In the genomic region with DNA sequence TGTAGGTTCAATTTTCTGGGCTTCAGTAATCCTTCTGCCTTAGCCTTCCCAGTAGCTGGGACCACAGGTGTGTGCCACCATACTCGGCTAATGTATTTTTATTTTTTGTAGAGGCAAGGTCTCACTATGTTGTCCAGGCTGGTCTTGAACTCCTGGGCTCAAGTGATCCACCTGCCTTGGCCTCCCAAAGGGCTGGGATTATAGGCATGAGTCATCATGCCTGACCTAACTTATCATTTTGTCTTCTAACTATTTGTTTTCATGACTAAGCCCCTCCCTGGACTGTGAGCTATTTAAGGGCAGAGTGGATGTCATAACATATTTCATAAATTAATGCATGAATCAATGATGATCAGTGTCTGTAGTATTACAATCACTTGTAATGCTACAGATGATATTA, we compare ENCODE assay signal across 17 cellular contexts. TPM values are rescaled to one million over a fixed set of nuclear protein-coding genes. Genes with fewer than 3 reads are reported as not detected.
A peak's percentile ranks its signal among the peaks of the same experiment; 100 is the strongest.
DNase-seq lines count a peak whose midpoint lies in the region; ATAC-seq, FAIRE-seq and TF ChIP-seq lines count a peak whose summit lies in the region.
"Had no signal": no experiment of that assay in that cellular context is flagged by ENCODE, and none has a peak within 500 bp of the region (broad histone marks: within the 10 kb centered on the region; RNA-seq: fewer than 3 reads in every experiment).

No MANE protein-coding gene starts in this region.

- H3K27me3 ChIP-seq in endothelial cell of umbilical vein (ENCODE audit: control insufficient read depth in 2 of 2, insufficient read depth in 2 of 2, low read length in 2 of 2), result peaks cover 0 to 2% of the 10 kb centered on the region in 2 experiments
- no peaks in the 10 kb centered on the region for H3K27me3 ChIP-seq in upper lobe of left lung
- H3K27me3 ChIP-seq: SJCRH30 had no signal

- dilution Hi-C loops in endothelial cell of umbilical vein (cut with MboI; ENCODE audit: extremely low pct_ligation_motif_present, low sequenced_read_pairs), result no loop called here

- no peak overlapping the region for H2AFZ ChIP-seq in endothelial cell of umbilical vein (ENCODE audit: low read depth, low read length)

- H3K4me1 ChIP-seq in endothelial cell of umbilical vein (ENCODE audit: control insufficient read depth, extremely low read depth, insufficient read depth, low read length) (no peaks in the 10 kb centered on the region), upper lobe of left lung (peaks cover 0 to 6% (median 2%) of the 10 kb centered on the region in 4 donors)
- H3K4me1 ChIP-seq: SJCRH30 had no signal

- H3K4me2 ChIP-seq in endothelial cell of umbilical vein (ENCODE audit: insufficient read depth, low read length), result no peak overlapping the region

- no peak for FAIRE-seq in endothelial cell of umbilical vein (lab: Jason Lieb, UNC)
- FAIRE-seq: frontal cortex, islet of Langerhans had no signal

- H3K9me3 ChIP-seq in endothelial cell of umbilical vein (replicated peaks; ENCODE audit: control insufficient read depth, insufficient read depth, low read length), result no peaks in the 10 kb centered on the region
- H3K9me3 ChIP-seq in upper lobe of left lung, result no peaks in the 10 kb centered on the region
- H3K9me3 ChIP-seq: SJCRH30 had no signal

- BruUV-seq in endothelial cell of umbilical vein (replicated peaks; lab: Mats Ljungman, UMichigan), result no TSS peak

- no peaks in the 10 kb centered on the region for H3K79me2 ChIP-seq in endothelial cell of umbilical vein (ENCODE audit: control insufficient read depth, insufficient read depth, low read length)

- no peaks in the 10 kb centered on the region for H4K20me1 ChIP-seq in endothelial cell of umbilical vein (replicated peaks; ENCODE audit: control insufficient read depth, extremely low read depth, insufficient read depth, low read length)

- POLR2A ChIA-PET in endothelial cell of umbilical vein (lab: Charles Lee), result no interaction called here

- CTCF ChIA-PET in endothelial cell of umbilical vein (lab: Charles Lee), result interaction anchor here (0.7 to 0.9 kb wide), 2 partner anchors 153 to 158 kb away, joined by 3 read pairs; no protein-coding TSS in a partner anchor

- 100% methylated on average over 1 of the region's 1 CpG for WGBS in upper lobe of left lung, 2 donors

- no peak for TF ChIP-seq CTCF in endothelial cell of umbilical vein (IDR thresholded peaks at IDR 0.05; ENCODE audit: extremely low read depth in 1 of 2, insufficient read depth in 1 of 2, low read depth in 1 of 2, low read length in 2 of 2)
- no peak for TF ChIP-seq CTCF in omental fat pad (IDR thresholded peaks at IDR 0.05)
- no peak for TF ChIP-seq CTCF in upper lobe of left lung (IDR thresholded peaks at IDR 0.05)

- no peak overlapping the region for H3K27ac ChIP-seq in endothelial cell of umbilical vein (ENCODE audit: insufficient read depth, low read depth, low read length)
- no peak overlapping the region for H3K27ac ChIP-seq in upper lobe of left lung
- H3K27ac ChIP-seq: SJCRH30 had no signal

- peak; percentile 71 for ATAC-seq in omental fat pad (ENCODE audit: low FRiP score)
- ATAC-seq in upper lobe of left lung (ENCODE audit: low FRiP score in 2 of 2), result no peak
- ATAC-seq in GM18907 (IDR thresholded peaks at IDR 0.05; ENCODE audit: unreplicated experiment), result no peak

- H3K9me1 ChIP-seq in endothelial cell of umbilical vein (replicated peaks; ENCODE audit: control insufficient read depth, extremely low read depth, insufficient read depth, low read length), result no peaks in the 10 kb centered on the region

- H3K9ac ChIP-seq in endothelial cell of umbilical vein (replicated peaks; ENCODE audit: extremely low read depth, insufficient read depth, low read length), result no peak overlapping the region

- TF ChIP-seq POLR2A in endothelial cell of umbilical vein (IDR thresholded peaks at IDR 0.05; ENCODE audit: low read depth, low read length) (no peak), upper lobe of left lung (IDR thresholded peaks at IDR 0.05) (no peak)

- no peak for TF ChIP-seq EP300 in upper lobe of left lung (IDR thresholded peaks at IDR 0.05)

- H3K4me3 ChIP-seq in endothelial cell of umbilical vein (replicated peaks in 1 of 3; ENCODE audit: insufficient read depth in 1 of 3, low read depth in 1 of 3, low read length in 3 of 3), result no peak overlapping the region
- H3K4me3 ChIP-seq in upper lobe of left lung, result no peak overlapping the region
- H3K4me3 ChIP-seq: SJCRH30 had no signal

- peak; percentile 25 for DNase-seq in GM03348 (ENCODE audit: low spot score)
- DNase-seq in NCI-H69 (lab: John Stamatoyannopoulos, UW), result peak; percentile 35
- DNase-seq in endothelial cell of umbilical vein (ENCODE audit: low read depth, low spot score), result no peak
- DNase-seq in omental fat pad (ENCODE audit: low spot score), result no peak
- DNase-seq in upper lobe of left lung, result no peak
- no peak for DNase-seq in NCI-H2171 (lab: John Stamatoyannopoulos, UW)
- DNase-seq in head of caudate nucleus, result no peak
- DNase-seq: activated naive CD4-positive, alpha-beta T cell treated with anti-CD3 and anti-CD28 coated beads, Interleukin-2, amount 10 ng/mL, durations not matched to agents 7 days and 5 days; CD4-positive, alpha-beta memory T cell; H7; NCI-H524 treated with DMSO at 0.1 percent for 48 hours; SJCRH30; stimulated activated CD4-positive, alpha-beta T cell treated with anti-CD3 and anti-CD28 coated beads, Interleukin-4, amount 100 ng/mL, for 4 hours; stimulated activated naive CD4-positive, alpha-beta T cell treated with Interleukin-2 at 50 U/mL for 16 hours had no signal

- intact Hi-C loops in endothelial cell of umbilical vein (cut with micrococcal nuclease), result no loop called here
- intact Hi-C loops in head of caudate nucleus (cut with DNase I), result no loop called here

- H3K36me3 ChIP-seq in endothelial cell of umbilical vein (ENCODE audit: control insufficient read depth in 2 of 2, extremely low read depth in 1 of 2, insufficient read depth in 2 of 2, low read length in 2 of 2) (no peaks in the 10 kb centered on the region), upper lobe of left lung (no peaks in the 10 kb centered on the region)
- H3K36me3 ChIP-seq: SJCRH30 had no signal

TF ChIP-seq in endothelial cell of umbilical vein, 7 proteins besides CTCF, POLR2A, EP300 and RAD21:
- TF ChIP-seq, protein P1, sequence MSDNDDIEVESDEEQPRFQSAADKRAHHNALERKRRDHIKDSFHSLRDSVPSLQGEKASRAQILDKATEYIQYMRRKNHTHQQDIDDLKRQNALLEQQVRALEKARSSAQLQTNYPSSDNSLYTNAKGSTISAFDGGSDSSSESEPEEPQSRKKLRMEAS (IDR thresholded peaks at IDR 0.05; ENCODE audit: insufficient read depth, insufficient read length), result no peak
- TF ChIP-seq MYC (IDR thresholded peaks at IDR 0.05; ENCODE audit: low read depth, low read length) (no peak), EZH2 (IDR thresholded peaks at IDR 0.05; ENCODE audit: borderline replicate concordance, low read depth, low read length, severe bottlenecking) (no peak), FOS (IDR thresholded peaks at IDR 0.05; ENCODE audit: borderline replicate concordance, insufficient read depth, low read length) (no peak), JUN (IDR thresholded peaks at IDR 0.05; ENCODE audit: borderline replicate concordance, insufficient read depth, insufficient read length, low read depth) (peak; percentile 20), POLR2AphosphoS5 (IDR thresholded peaks at IDR 0.05; ENCODE audit: insufficient read depth, low read depth, low read length) (no peak)

RNA-seq across cellular contexts. Expression of gene PIAS1, which starts 56.1 kb away (rescaled TPM):
- 24.2 and 32.3 TPM in 2 replicates for total RNA-seq in endothelial cell of umbilical vein
- 23.7 and 29.0 TPM in 2 replicates for polyA plus RNA-seq in endothelial cell of umbilical vein
- polyA plus RNA-seq in endothelial cell of umbilical vein (2011; cell fraction: cytosol; rRNA removed), result 16.0 and 18.9 TPM in 2 replicates
- polyA plus RNA-seq in endothelial cell of umbilical vein (2011; cell fraction: nucleus; rRNA removed), result 51.2 and 58.7 TPM in 2 replicates
- polyA plus RNA-seq in endothelial cell of umbilical vein (2012), result 20.5 and 22.7 TPM in 2 replicates
- 105 and 109 TPM in 2 replicates for polyA minus RNA-seq in endothelial cell of umbilical vein
- polyA minus RNA-seq in endothelial cell of umbilical vein (2011; cell fraction: cytosol; rRNA and poly(A)+ RNA removed), result 28.0 TPM
- 128 and 187 TPM in 2 replicates for polyA minus RNA-seq in endothelial cell of umbilical vein (2011; cell fraction: nucleus; rRNA and poly(A)+ RNA removed)
- total RNA-seq in omental fat pad, result 10 to 100 TPM; 31.6 to 70.9 (median 40.3) TPM
- 100 to 1,000 TPM in 1 of 6 donors, 10 to 100 TPM in 5; 44.7 to 114 (median 64.3) TPM for total RNA-seq in upper lobe of left lung

Comparison
In these comparisons a context has a peak if more than half of its experiments do, and no peak if none do; other contexts are left out.
1. DNase-seq: peak in GM03348 (single experiment) and NCI-H69 (single experiment); none in endothelial cell of umbilical vein (single experiment), omental fat pad (single experiment), upper lobe of left lung (0 of 2), NCI-H2171 (single experiment) and head of caudate nucleus (0 of 42).